ENCODE assay signal across 23 cellular contexts in genomic region chr2:100350661-100351185, GRCh38. TPM values are rescaled to one million over a fixed set of nuclear protein-coding genes. Genes with fewer than 3 reads are reported as not detected.
A peak's percentile ranks its signal among the peaks of the same experiment; 100 is the strongest.
DNase-seq lines count a peak whose midpoint lies in the region; ATAC-seq and TF ChIP-seq lines count a peak whose summit lies in the region.
"Had no signal": no experiment of that assay in that cellular context is flagged by ENCODE, and none has a peak within 500 bp of the region (broad histone marks: within the 10 kb centered on the region; RNA-seq: fewer than 3 reads in every experiment).

No MANE protein-coding gene starts in this region.

- 55% methylated on average over 11 to 13 of the region's 13 CpGs for WGBS in testis, 2 donors
- 63 to 67% methylated on average over 13 of the region's 13 CpGs for WGBS in lower leg skin, 2 donors

- H3K27me3 ChIP-seq in testis (no peaks in the 10 kb centered on the region), upper lobe of right lung (no peaks in the 10 kb centered on the region)
- H3K27me3 ChIP-seq: BE2C, gastroesophageal sphincter had no signal

- TF ChIP-seq CTCF in HEK293 (tag by site-specific recombination; IDR thresholded peaks at IDR 0.05) (no peak), choroid plexus epithelial cell (conservative IDR thresholded peaks at IDR 0.05; ENCODE audit: low read depth, low read length) (no peak), testis (IDR thresholded peaks at IDR 0.05) (no peak), upper lobe of right lung (IDR thresholded peaks at IDR 0.05) (no peak), lower leg skin (IDR thresholded peaks at IDR 0.05) (no peak)

- no peaks in the 10 kb centered on the region for H3K36me3 ChIP-seq in HEK293 (ENCODE audit: control insufficient read depth in 2 of 2, insufficient read depth in 1 of 2, low read length in 2 of 2)
- no peaks in the 10 kb centered on the region for H3K36me3 ChIP-seq in testis (ENCODE audit: low read depth, missing control alignments)
- H3K36me3 ChIP-seq in upper lobe of right lung, result no peaks in the 10 kb centered on the region
- H3K36me3 ChIP-seq: BE2C, gastroesophageal sphincter had no signal

- no peak overlapping the region for H3K4me3 ChIP-seq in HEK293 (ENCODE audit: low read depth, low read length)
- H3K4me3 ChIP-seq in choroid plexus epithelial cell (ENCODE audit: low read depth, low read length), result no peak overlapping the region
- no peak overlapping the region for H3K4me3 ChIP-seq in testis
- no peak overlapping the region for H3K4me3 ChIP-seq in upper lobe of right lung
- no peak overlapping the region for H3K4me3 ChIP-seq in lower leg skin (ENCODE audit: low read depth, poor library complexity, severe bottlenecking)
- H3K4me3 ChIP-seq: gastroesophageal sphincter, skin epidermis had no signal

- intact Hi-C loops in testis (cut with DNase I; ENCODE audit: low total_unique reads) (no loop called here), upper lobe of right lung (cut with DNase I) (no loop called here), lower leg skin (cut with DNase I; ENCODE audit: low total_unique reads) (no loop called here)

- H3K27ac ChIP-seq in HEK293 (ENCODE audit: extremely low read depth, low read depth, low read length) (no peak overlapping the region), testis (no peak overlapping the region), upper lobe of right lung (no peak overlapping the region)
- H3K27ac ChIP-seq: gastroesophageal sphincter, skin epidermis had no signal

- TF ChIP-seq POLR2A in testis (IDR thresholded peaks at IDR 0.05) (no peak), lower leg skin (IDR thresholded peaks at IDR 0.05) (no peak)

- H3K9me3 ChIP-seq in HEK293 (ENCODE audit: control insufficient read depth, insufficient read depth, low read depth, low read length) (no peaks in the 10 kb centered on the region), testis (no peaks in the 10 kb centered on the region), upper lobe of right lung (no peaks in the 10 kb centered on the region)
- H3K9me3 ChIP-seq: BE2C, gastroesophageal sphincter had no signal

- CTCF ChIA-PET in HEK293 (lab: Yijun Ruan, JAX), result interaction anchor here (0.6 to 2.0 kb wide), 2 partner anchors 30 to 786 kb away, joined by 3 to 8 read pairs; no protein-coding TSS in a partner anchor

- POLR2A ChIA-PET in HEK293 (lab: Yijun Ruan, JAX), result interaction anchor here (0.8 kb wide), 1 partner anchor 89 kb away, joined by 3 read pairs; no protein-coding TSS in a partner anchor

- no peak for ATAC-seq in upper lobe of right lung
- ATAC-seq: activated CD8-positive, alpha-beta T cell treated with anti-CD3 and anti-CD28 coated beads, Interleukin-2, amount 10 ng/mL, durations not matched to agents 7 days and 5 days; gastroesophageal sphincter; natural killer cell treated with Interleukin-12 subunit alpha and Interleukin-12 subunit beta and Interleukin-15 and Interleukin-18, amount 100 ng/mL, for 72 hours had no signal

- H3K4me1 ChIP-seq in HEK293 (ENCODE audit: control insufficient read depth, insufficient read depth, low read length) (no peaks in the 10 kb centered on the region), testis (no peaks in the 10 kb centered on the region), upper lobe of right lung (no peaks in the 10 kb centered on the region)
- H3K4me1 ChIP-seq: BE2C, Caco-2, gastroesophageal sphincter had no signal

- DNase-seq in NCI-H2107 (lab: John Stamatoyannopoulos, UW), result peak; percentile 42
- peak; percentile 8 for DNase-seq in choroid plexus epithelial cell (ENCODE audit: low read depth)
- peak; percentile 22 for DNase-seq in testis
- no peak for DNase-seq in upper lobe of right lung
- no peak for DNase-seq in SW480 (ENCODE audit: low spot score)
- DNase-seq in lower leg skin (ENCODE audit: low spot score in 2 of 2), result no peak
- DNase-seq: activated CD4-positive, CD25-positive, alpha-beta regulatory T cell; activated CD8-positive, alpha-beta T cell treated with anti-CD3 and anti-CD28 coated beads, Interleukin-2, amount 10 ng/mL, durations not matched to agents 7 days and 5 days; activated naive CD4-positive, alpha-beta T cell treated with Interleukin-2 at 50 U/mL for 16 hours; activated T-cell treated with anti-CD3 and anti-CD28 coated beads, Interleukin-2, amount 50 U/mL, for 24 hours; anterior cingulate cortex; BE2C; Caco-2; effector CD4-positive, alpha-beta T cell; HFFc6; NCI-H510A treated with DMSO at 0.1 percent for 48 hours; stimulated activated CD4-positive, alpha-beta T cell treated with anti-CD3 and anti-CD28 coated beads, Interleukin-2, amount 100 ng/mL, for 24 hours; stimulated activated naive CD4-positive, alpha-beta T cell; T-helper 9 cell had no signal

TF ChIP-seq in HEK293, 187 proteins besides CTCF, POLR2A, EP300 and RAD21:
- no peak for TF ChIP-seq PRDM4 (tag by site-specific recombination; IDR thresholded peaks at IDR 0.05)
- TF ChIP-seq ZIC2 (tag by site-specific recombination; IDR thresholded peaks at IDR 0.05), result peak; percentile 50; the same call in 1 of the 2 replicates
- no peak for TF ChIP-seq ZBTB26 (tag by site-specific recombination; optimal IDR thresholded peaks at IDR 0.05)

RNA-seq across cellular contexts. Expression of gene LONRF2, which starts 28.4 kb away (rescaled TPM):
- 10 to 100 TPM; 16.1 to 17.7 TPM for total RNA-seq in testis
- polyA plus RNA-seq in testis (ENCODE audit: insufficient read depth, low read depth, low replicate concordance), result 6.5 TPM
- total RNA-seq in upper lobe of right lung, result 4.2 TPM
- total RNA-seq in lower leg skin, result 1 to 10 TPM in 2 of 4 donors, under 1 TPM in 2; 0.38 to 2.6 (median 1.1) TPM
- total RNA-seq: Caco-2; HFFc6; natural killer cell treated with Interleukin-12 subunit alpha and Interleukin-12 subunit beta and Interleukin-15 and Interleukin-18, amount 100 ng/mL, for 72 hours had no signal

Comparison
In these comparisons a context has a peak if more than half of its experiments do, and no peak if none do; other contexts are left out.
1. DNase-seq: peak in NCI-H2107 (single experiment), choroid plexus epithelial cell (single experiment) and testis (single experiment); none in upper lobe of right lung (single experiment), SW480 (single experiment) and lower leg skin (0 of 2).